Comparison of ENCODE assay signal across 1 cellular context in the genomic region with DNA sequence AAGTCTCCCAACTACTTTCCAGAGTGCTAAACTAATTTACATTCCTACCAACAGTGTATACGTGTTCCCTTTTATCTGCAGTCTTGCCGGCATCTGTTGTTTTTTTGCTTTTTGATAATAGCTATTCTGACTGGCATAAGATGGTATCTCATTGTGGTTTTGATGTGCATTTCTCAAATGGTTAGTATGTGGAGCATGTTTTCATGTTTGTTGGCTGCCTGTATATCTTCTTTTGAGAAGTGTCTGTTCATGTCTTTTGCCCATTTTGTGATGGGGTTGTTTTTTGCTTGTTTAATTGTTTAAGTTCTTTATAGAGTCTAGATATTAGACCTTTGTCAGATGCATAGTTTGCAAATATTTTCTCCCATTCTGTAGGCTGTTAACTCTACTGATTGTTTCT.
A peak's percentile ranks its signal among the peaks of the same experiment; 100 is the strongest.
TF ChIP-seq lines count a peak whose summit lies in the region.

No MANE protein-coding gene starts in this region.

TF ChIP-seq in K562, 482 proteins besides CTCF, POLR2A, EP300 and RAD21:
- TF ChIP-seq KHSRP (IDR thresholded peaks at IDR 0.05) (no peak), AFF1 (IDR thresholded peaks at IDR 0.05; ENCODE audit: low read depth in 1 of 2, partially characterized antibody in 2 of 2) (peak; percentile 75 to 100), CBX3 (IDR thresholded peaks at IDR 0.05; ENCODE audit: borderline replicate concordance in 1 of 2, low read length in 2 of 2) (peak in 1 of 2 experiments; percentile 72; a peak in 1 of 3 replicates), HLTF (IDR thresholded peaks at IDR 0.05) (0 out of 2 replicates have a peak, but pooled peaks have one; percentile 27), ZNF280A (IDR thresholded peaks at IDR 0.05; ENCODE audit: low read depth, partially characterized antibody) (peak; percentile 41), KAT2B (IDR thresholded peaks at IDR 0.05; ENCODE audit: low read depth, low read length) (no peak), EGR1 (conservative IDR thresholded peaks at IDR 0.05) (no peak), TRIM28 (IDR thresholded peaks at IDR 0.05) (peak; percentile 93), TRIM24 (IDR thresholded peaks at IDR 0.05) (peak; percentile 55 to 62; a peak in 2 of 4 replicates), RBM22 (IDR thresholded peaks at IDR 0.05; ENCODE audit: low read depth, low read length, poor library complexity, severe bottlenecking) (no peak)
